ENCODE assay signal across 1 cellular context in genomic region chr12:21500786-21501257, GRCh38.
A peak's percentile ranks its signal among the peaks of the same experiment; 100 is the strongest.
TF ChIP-seq lines count a peak whose summit lies in the region.

No MANE protein-coding gene starts in this region.

TF ChIP-seq in HepG2, 621 proteins besides CTCF, POLR2A, EP300 and RAD21:
- no peak for TF ChIP-seq CCDC6 (CRISPR knock-in tag; IDR thresholded peaks at IDR 0.05)
- TF ChIP-seq TSC22D2 (CRISPR knock-in tag; IDR thresholded peaks at IDR 0.05; ENCODE audit: borderline replicate concordance) = no peak
- TF ChIP-seq KAT7 (CRISPR knock-in tag; IDR thresholded peaks at IDR 0.05; ENCODE audit: borderline replicate concordance) = 0 out of 2 replicates have a peak, but pooled peaks have one; percentile 4
